1 cellular context compared by ENCODE assay signal in the genomic region with DNA sequence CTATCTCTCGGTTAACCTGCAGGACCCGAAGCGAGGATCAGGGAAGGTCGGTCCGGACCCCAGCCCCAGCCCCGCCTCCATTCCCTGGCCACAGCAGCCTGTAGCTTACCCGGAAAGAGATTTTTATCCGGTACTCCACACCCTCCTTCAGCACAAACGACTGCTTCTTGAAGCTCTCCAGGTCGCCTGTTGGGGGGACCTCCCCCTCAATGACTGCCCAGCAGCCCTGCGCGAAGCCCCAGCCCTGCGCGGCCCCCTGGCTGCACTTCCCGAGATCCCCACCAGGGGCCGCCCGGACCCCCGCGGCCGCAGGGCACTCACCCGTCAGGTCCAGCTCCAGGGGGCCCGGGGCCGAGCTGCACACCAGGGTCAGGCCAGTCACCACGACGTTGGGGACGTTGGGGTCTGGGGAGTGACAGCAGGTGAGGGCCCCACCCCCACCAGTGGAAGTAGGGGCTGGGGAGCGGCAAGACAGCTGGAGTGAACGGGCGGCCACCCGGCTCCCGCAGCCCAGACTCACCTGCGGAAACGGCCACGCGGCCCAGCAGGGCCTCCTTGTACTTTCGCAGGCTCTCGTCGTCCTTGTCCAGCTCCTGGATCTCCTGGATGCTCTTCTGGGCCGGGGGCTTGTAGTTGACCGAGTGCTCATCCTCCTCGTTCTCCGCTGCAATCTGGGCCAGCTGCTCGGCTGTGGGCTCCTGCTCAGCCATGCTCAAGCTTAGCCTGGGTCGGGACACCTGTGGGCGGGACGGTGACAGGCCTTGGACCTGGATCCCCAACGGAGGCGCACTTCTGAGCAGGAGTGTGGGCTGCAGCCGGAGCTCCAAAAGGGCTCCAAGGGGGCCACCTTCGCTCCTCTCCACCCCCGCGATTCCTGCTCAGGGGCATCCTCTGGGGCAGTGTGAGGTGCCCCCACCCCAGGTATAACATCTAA.
TF ChIP-seq lines count a peak whose summit lies in the region.

No MANE protein-coding gene starts in this region.

TF ChIP-seq in HepG2, 621 proteins besides CTCF, POLR2A, EP300 and RAD21 (continued from another document and continues in another):
- TF ChIP-seq, protein P1, sequence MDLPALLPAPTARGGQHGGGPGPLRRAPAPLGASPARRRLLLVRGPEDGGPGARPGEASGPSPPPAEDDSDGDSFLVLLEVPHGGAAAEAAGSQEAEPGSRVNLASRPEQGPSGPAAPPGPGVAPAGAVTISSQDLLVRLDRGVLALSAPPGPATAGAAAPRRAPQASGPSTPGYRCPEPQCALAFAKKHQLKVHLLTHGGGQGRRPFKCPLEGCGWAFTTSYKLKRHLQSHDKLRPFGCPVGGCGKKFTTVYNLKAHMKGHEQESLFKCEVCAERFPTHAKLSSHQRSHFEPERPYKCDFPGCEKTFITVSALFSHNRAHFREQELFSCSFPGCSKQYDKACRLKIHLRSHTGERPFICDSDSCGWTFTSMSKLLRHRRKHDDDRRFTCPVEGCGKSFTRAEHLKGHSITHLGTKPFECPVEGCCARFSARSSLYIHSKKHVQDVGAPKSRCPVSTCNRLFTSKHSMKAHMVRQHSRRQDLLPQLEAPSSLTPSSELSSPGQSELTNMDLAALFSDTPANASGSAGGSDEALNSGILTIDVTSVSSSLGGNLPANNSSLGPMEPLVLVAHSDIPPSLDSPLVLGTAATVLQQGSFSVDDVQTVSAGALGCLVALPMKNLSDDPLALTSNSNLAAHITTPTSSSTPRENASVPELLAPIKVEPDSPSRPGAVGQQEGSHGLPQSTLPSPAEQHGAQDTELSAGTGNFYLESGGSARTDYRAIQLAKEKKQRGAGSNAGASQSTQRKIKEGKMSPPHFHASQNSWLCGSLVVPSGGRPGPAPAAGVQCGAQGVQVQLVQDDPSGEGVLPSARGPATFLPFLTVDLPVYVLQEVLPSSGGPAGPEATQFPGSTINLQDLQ (CRISPR knock-in tag; IDR thresholded peaks at IDR 0.05), result no peak
- TF ChIP-seq, protein P2, sequence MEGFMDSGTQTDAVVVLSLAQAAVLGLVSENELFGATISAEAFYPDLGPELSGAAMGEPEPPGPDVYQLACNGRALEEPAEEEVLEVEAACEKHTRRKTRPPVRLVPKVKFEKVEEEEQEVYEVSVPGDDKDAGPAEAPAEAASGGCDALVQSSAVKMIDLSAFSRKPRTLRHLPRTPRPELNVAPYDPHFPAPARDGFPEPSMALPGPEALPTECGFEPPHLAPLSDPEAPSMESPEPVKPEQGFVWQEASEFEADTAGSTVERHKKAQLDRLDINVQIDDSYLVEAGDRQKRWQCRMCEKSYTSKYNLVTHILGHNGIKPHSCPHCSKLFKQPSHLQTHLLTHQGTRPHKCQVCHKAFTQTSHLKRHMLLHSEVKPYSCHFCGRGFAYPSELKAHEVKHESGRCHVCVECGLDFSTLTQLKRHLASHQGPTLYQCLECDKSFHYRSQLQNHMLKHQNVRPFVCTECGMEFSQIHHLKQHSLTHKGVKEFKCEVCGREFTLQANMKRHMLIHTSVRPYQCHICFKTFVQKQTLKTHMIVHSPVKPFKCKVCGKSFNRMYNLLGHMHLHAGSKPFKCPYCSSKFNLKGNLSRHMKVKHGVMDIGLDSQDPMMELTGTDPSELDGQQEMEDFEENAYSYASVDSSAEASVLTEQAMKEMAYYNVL (CRISPR knock-in tag; IDR thresholded peaks at IDR 0.05; ENCODE audit: borderline replicate concordance), result no peak
- no peak for TF ChIP-seq TGIF2 (CRISPR knock-in tag; IDR thresholded peaks at IDR 0.05)
- no peak for TF ChIP-seq SAFB2 (CRISPR knock-in tag; IDR thresholded peaks at IDR 0.05; ENCODE audit: borderline replicate concordance, low read depth)
- TF ChIP-seq, protein P3, sequence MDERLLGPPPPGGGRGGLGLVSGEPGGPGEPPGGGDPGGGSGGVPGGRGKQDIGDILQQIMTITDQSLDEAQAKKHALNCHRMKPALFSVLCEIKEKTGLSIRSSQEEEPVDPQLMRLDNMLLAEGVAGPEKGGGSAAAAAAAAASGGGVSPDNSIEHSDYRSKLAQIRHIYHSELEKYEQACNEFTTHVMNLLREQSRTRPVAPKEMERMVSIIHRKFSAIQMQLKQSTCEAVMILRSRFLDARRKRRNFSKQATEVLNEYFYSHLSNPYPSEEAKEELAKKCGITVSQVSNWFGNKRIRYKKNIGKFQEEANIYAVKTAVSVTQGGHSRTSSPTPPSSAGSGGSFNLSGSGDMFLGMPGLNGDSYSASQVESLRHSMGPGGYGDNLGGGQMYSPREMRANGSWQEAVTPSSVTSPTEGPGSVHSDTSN (CRISPR knock-in tag; IDR thresholded peaks at IDR 0.05), result no peak
- no peak for TF ChIP-seq ELF4 (CRISPR knock-in tag; IDR thresholded peaks at IDR 0.05; ENCODE audit: borderline replicate concordance)
- TF ChIP-seq HDAC1 (CRISPR knock-in tag; IDR thresholded peaks at IDR 0.05), result no peak; the same call in 1 of the 2 replicates
- TF ChIP-seq FOSL1 (CRISPR knock-in tag; IDR thresholded peaks at IDR 0.05; ENCODE audit: borderline replicate concordance), result 0 out of 2 replicates have a peak, but pooled peaks have one; percentile 3
- peak; percentile 55; the same call in 1 of the 2 replicates for TF ChIP-seq STAT5B (CRISPR knock-in tag; IDR thresholded peaks at IDR 0.05)
- TF ChIP-seq, protein P4, sequence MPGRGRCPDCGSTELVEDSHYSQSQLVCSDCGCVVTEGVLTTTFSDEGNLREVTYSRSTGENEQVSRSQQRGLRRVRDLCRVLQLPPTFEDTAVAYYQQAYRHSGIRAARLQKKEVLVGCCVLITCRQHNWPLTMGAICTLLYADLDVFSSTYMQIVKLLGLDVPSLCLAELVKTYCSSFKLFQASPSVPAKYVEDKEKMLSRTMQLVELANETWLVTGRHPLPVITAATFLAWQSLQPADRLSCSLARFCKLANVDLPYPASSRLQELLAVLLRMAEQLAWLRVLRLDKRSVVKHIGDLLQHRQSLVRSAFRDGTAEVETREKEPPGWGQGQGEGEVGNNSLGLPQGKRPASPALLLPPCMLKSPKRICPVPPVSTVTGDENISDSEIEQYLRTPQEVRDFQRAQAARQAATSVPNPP (CRISPR knock-in tag; IDR thresholded peaks at IDR 0.05), result peak; percentile 82
- TF ChIP-seq SIX4 (CRISPR knock-in tag; IDR thresholded peaks at IDR 0.05), result no peak
- TF ChIP-seq ZFP90 (CRISPR knock-in tag; IDR thresholded peaks at IDR 0.05; ENCODE audit: borderline replicate concordance), result peak; percentile 79
- TF ChIP-seq ZNF569 (CRISPR knock-in tag; IDR thresholded peaks at IDR 0.05; ENCODE audit: borderline replicate concordance), result no peak
- TF ChIP-seq, protein P5, sequence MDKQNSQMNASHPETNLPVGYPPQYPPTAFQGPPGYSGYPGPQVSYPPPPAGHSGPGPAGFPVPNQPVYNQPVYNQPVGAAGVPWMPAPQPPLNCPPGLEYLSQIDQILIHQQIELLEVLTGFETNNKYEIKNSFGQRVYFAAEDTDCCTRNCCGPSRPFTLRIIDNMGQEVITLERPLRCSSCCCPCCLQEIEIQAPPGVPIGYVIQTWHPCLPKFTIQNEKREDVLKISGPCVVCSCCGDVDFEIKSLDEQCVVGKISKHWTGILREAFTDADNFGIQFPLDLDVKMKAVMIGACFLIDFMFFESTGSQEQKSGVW (CRISPR knock-in tag; IDR thresholded peaks at IDR 0.05; ENCODE audit: borderline replicate concordance), result no peak
- TF ChIP-seq, protein P6, sequence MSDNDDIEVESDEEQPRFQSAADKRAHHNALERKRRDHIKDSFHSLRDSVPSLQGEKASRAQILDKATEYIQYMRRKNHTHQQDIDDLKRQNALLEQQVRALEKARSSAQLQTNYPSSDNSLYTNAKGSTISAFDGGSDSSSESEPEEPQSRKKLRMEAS (IDR thresholded peaks at IDR 0.05), result peak; percentile 22; the same call in 1 of the 2 replicates
- no peak for TF ChIP-seq CENPX (CRISPR knock-in tag; IDR thresholded peaks at IDR 0.05)
- no peak for TF ChIP-seq FLYWCH1 (CRISPR knock-in tag; IDR thresholded peaks at IDR 0.05)
- TF ChIP-seq ZNF510 (CRISPR knock-in tag; IDR thresholded peaks at IDR 0.05; ENCODE audit: low read depth), result no peak
- no peak for TF ChIP-seq ZNF790 (CRISPR knock-in tag; IDR thresholded peaks at IDR 0.05; ENCODE audit: borderline replicate concordance)
- TF ChIP-seq CBFB (CRISPR knock-in tag; IDR thresholded peaks at IDR 0.05), result no peak
- TF ChIP-seq, protein P7, sequence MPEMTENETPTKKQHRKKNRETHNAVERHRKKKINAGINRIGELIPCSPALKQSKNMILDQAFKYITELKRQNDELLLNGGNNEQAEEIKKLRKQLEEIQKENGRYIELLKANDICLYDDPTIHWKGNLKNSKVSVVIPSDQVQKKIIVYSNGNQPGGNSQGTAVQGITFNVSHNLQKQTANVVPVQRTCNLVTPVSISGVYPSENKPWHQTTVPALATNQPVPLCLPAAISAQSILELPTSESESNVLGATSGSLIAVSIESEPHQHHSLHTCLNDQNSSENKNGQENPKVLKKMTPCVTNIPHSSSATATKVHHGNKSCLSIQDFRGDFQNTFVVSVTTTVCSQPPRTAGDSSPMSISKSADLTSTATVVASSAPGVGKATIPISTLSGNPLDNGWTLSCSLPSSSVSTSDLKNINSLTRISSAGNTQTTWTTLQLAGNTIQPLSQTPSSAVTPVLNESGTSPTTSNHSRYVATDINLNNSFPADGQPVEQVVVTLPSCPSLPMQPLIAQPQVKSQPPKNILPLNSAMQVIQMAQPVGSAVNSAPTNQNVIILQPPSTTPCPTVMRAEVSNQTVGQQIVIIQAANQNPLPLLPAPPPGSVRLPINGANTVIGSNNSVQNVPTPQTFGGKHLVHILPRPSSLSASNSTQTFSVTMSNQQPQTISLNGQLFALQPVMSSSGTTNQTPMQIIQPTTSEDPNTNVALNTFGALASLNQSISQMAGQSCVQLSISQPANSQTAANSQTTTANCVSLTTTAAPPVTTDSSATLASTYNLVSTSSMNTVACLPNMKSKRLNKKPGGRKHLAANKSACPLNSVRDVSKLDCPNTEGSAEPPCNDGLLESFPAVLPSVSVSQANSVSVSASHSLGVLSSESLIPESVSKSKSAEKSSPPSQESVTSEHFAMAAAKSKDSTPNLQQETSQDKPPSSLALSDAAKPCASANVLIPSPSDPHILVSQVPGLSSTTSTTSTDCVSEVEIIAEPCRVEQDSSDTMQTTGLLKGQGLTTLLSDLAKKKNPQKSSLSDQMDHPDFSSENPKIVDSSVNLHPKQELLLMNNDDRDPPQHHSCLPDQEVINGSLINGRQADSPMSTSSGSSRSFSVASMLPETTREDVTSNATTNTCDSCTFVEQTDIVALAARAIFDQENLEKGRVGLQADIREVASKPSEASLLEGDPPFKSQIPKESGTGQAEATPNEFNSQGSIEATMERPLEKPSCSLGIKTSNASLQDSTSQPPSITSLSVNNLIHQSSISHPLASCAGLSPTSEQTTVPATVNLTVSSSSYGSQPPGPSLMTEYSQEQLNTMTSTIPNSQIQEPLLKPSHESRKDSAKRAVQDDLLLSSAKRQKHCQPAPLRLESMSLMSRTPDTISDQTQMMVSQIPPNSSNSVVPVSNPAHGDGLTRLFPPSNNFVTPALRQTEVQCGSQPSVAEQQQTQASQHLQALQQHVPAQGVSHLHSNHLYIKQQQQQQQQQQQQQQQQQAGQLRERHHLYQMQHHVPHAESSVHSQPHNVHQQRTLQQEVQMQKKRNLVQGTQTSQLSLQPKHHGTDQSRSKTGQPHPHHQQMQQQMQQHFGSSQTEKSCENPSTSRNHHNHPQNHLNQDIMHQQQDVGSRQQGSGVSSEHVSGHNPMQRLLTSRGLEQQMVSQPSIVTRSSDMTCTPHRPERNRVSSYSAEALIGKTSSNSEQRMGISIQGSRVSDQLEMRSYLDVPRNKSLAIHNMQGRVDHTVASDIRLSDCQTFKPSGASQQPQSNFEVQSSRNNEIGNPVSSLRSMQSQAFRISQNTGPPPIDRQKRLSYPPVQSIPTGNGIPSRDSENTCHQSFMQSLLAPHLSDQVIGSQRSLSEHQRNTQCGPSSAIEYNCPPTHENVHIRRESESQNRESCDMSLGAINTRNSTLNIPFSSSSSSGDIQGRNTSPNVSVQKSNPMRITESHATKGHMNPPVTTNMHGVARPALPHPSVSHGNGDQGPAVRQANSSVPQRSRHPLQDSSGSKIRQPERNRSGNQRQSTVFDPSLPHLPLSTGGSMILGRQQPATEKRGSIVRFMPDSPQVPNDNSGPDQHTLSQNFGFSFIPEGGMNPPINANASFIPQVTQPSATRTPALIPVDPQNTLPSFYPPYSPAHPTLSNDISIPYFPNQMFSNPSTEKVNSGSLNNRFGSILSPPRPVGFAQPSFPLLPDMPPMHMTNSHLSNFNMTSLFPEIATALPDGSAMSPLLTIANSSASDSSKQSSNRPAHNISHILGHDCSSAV (CRISPR knock-in tag; IDR thresholded peaks at IDR 0.05; ENCODE audit: borderline replicate concordance), result no peak
- TF ChIP-seq AGO1 (IDR thresholded peaks at IDR 0.05; ENCODE audit: low read depth, low read length, poor library complexity, severe bottlenecking), result peak; percentile 96
- TF ChIP-seq NR2F2 (IDR thresholded peaks at IDR 0.05; ENCODE audit: borderline replicate concordance, low read depth), result peak; percentile 34; the same call in 1 of the 2 replicates
- 0 out of 2 replicates have a peak, but pooled peaks have one; percentile 16 for TF ChIP-seq ZFP62 (CRISPR knock-in tag; IDR thresholded peaks at IDR 0.05)
- TF ChIP-seq, protein P8, sequence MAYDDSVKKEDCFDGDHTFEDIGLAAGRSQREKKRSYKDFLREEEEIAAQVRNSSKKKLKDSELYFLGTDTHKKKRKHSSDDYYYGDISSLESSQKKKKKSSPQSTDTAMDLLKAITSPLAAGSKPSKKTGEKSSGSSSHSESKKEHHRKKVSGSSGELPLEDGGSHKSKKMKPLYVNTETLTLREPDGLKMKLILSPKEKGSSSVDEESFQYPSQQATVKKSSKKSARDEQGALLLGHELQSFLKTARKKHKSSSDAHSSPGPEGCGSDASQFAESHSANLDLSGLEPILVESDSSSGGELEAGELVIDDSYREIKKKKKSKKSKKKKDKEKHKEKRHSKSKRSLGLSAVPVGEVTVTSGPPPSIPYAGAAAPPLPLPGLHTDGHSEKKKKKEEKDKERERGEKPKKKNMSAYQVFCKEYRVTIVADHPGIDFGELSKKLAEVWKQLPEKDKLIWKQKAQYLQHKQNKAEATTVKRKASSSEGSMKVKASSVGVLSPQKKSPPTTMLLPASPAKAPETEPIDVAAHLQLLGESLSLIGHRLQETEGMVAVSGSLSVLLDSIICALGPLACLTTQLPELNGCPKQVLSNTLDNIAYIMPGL (CRISPR knock-in tag; IDR thresholded peaks at IDR 0.05; ENCODE audit: borderline replicate concordance in 1 of 2, low read depth in 1 of 2), result peak; percentile 58 to 69; a peak in 3 of 4 replicates
- TF ChIP-seq ZFP1 (CRISPR knock-in tag; IDR thresholded peaks at IDR 0.05), result no peak
- no peak for TF ChIP-seq YY1 (IDR thresholded peaks at IDR 0.05; ENCODE audit: insufficient read depth, insufficient replicate concordance, low read depth, low read length)
- TF ChIP-seq MEF2D (CRISPR knock-in tag; IDR thresholded peaks at IDR 0.05), result no peak; the same call in 1 of the 2 replicates
- peak; percentile 67; the same call in 1 of the 2 replicates for TF ChIP-seq ZNF841 (CRISPR knock-in tag; IDR thresholded peaks at IDR 0.05; ENCODE audit: borderline replicate concordance)
- no peak for TF ChIP-seq JUND (CRISPR knock-in tag; IDR thresholded peaks at IDR 0.05)
- no peak for TF ChIP-seq ZNF761 (CRISPR knock-in tag; conservative IDR thresholded peaks at IDR 0.05)
- 0 out of 2 replicates have a peak, but pooled peaks have one; percentile 14 for TF ChIP-seq PITX1 (CRISPR knock-in tag; IDR thresholded peaks at IDR 0.05)
- no peak for TF ChIP-seq HMG20B (CRISPR knock-in tag; conservative IDR thresholded peaks at IDR 0.05)
- TF ChIP-seq ZNF446 (CRISPR knock-in tag; IDR thresholded peaks at IDR 0.05), result no peak; the same call in 1 of the 2 replicates
- TF ChIP-seq HMG20A (CRISPR knock-in tag; IDR thresholded peaks at IDR 0.05; ENCODE audit: borderline replicate concordance), result no peak
